ENCODE assay signal across 8 cellular contexts in the genomic region with DNA sequence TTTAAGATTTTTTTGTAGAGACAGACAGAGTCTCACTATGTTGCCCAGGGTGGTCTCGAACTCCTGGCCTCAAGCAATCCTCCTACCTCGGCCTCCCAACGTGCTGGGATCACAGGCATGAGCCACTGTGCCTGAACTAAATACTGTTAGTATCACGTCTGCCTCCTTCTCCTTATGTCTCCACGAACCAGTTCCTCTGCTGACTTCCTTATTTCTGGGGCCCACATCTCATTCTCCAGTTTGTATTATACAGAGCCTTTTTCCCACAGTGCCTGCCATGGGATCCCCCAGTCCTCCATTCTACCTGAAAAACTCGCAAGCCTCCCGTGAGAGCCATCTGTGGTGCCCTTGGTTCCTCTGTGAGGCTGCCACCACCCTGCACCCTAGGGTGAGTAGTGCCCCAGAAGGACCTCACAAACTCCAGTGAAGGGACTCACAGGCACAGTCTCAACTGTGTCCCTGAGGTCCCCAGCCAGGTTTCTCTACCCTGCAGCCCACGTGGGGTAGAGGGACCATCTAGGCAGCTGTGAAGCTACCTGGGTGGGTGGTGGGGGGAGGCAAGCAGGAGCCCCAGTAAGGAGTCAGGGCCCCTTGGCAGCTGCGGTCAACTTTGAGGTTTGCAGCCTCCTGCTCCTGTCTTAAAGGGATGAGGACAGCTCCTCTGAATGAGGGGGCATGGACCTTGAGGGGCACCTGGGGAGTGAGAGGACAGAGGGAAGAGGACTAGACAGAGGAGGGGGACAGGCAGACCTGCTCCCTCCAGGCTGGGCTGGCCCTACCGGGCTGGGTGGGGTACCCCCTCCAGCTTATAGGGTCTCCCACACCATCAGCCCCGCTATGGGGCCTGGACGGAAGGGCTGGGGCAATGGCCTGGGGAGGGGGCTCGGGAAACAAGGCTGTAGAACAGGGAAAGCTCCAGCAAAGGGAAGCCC. TPM values are rescaled to one million over a fixed set of nuclear protein-coding genes. Genes with fewer than 3 reads are reported as not detected.
DNase-seq lines count a peak whose midpoint lies in the region; ATAC-seq and TF ChIP-seq lines count a peak whose summit lies in the region.

No MANE protein-coding gene starts in this region.

- no peak for ATAC-seq in CD8-positive, alpha-beta T cell
- peak; percentile 61 to 64 for ATAC-seq in stimulated activated naive B cell treated with anti-CD40 and anti-IgM and Interleukin-4, amounts not matched to agents 10 μg/mL and 1 μg/mL and 100 μg/mL, for 72 hours (replicated peaks)
- ATAC-seq in GM21381 (IDR thresholded peaks at IDR 0.05; ENCODE audit: unreplicated experiment) = no peak

- peak overlapping the region; percentile 62 for H3K4me3 Mint-ChIP-seq in CD8-positive, alpha-beta T cell
- peak overlapping the region; percentile 87 for H3K4me3 Mint-ChIP-seq in activated naive CD8-positive, alpha-beta T cell
- H3K4me3 Mint-ChIP-seq in stimulated activated naive B cell treated with anti-CD40 and anti-IgM and Interleukin-4, amounts not matched to agents 10 μg/mL and 1 μg/mL and 100 μg/mL, for 72 hours = peak overlapping the region; percentile 80 to 81

- H3K9me3 Mint-ChIP-seq in CD8-positive, alpha-beta T cell = no peaks in the 10 kb centered on the region
- H3K9me3 Mint-ChIP-seq in activated naive CD8-positive, alpha-beta T cell (ENCODE audit: low read depth) = no peaks in the 10 kb centered on the region
- no peaks in the 10 kb centered on the region for H3K9me3 Mint-ChIP-seq in stimulated activated naive B cell treated with anti-CD40 and anti-IgM and Interleukin-4, amounts not matched to agents 10 μg/mL and 1 μg/mL and 100 μg/mL, for 72 hours

- no peak for TF ChIP-seq CTCF in CD8-positive, alpha-beta T cell (IDR thresholded peaks at IDR 0.05)

- no peak overlapping the region for H3K9ac ChIP-seq in HUES48 (ENCODE audit: low read depth, low read length)

- intact Hi-C loops in CD8-positive, alpha-beta T cell (cut with DNase I, micrococcal nuclease) = loop anchor here in 1 of 2 experiments (5.0 kb wide), 1 partner anchor 159 kb away; no protein-coding TSS in a partner anchor

- H3K9me3 ChIP-seq in CD8-positive, alpha-beta T cell (ENCODE audit: low read length) = no peaks in the 10 kb centered on the region
- H3K9me3 ChIP-seq in HUES48 (ENCODE audit: control insufficient read depth, insufficient read depth, low read length) (no peaks in the 10 kb centered on the region), iPS-18c (ENCODE audit: control insufficient read depth, insufficient read depth, low read length) (no peaks in the 10 kb centered on the region)

- H3K27me3 ChIP-seq in CD8-positive, alpha-beta T cell (ENCODE audit: insufficient read depth, low read length) = no peaks in the 10 kb centered on the region
- H3K27me3 ChIP-seq in HUES48 (ENCODE audit: control insufficient read depth, insufficient read depth, low read length) = peaks cover 32% of the 10 kb centered on the region

- H3K4me1 Mint-ChIP-seq in CD8-positive, alpha-beta T cell (ENCODE audit: low read depth) = peaks cover 42% of the 10 kb centered on the region
- peaks cover 36% of the 10 kb centered on the region for H3K4me1 Mint-ChIP-seq in activated naive CD8-positive, alpha-beta T cell (ENCODE audit: low read depth)
- H3K4me1 Mint-ChIP-seq in stimulated activated naive B cell treated with anti-CD40 and anti-IgM and Interleukin-4, amounts not matched to agents 10 μg/mL and 1 μg/mL and 100 μg/mL, for 72 hours = peaks cover 24 to 38% of the 10 kb centered on the region in 2 donors

- POLR2A ChIA-PET in CD8-positive, alpha-beta T cell (lab: Charles Lee) = interaction anchor here (0.6 to 1.4 kb wide), 6 partner anchors 9 to 108 kb away, joined by 3 to 4 read pairs (median 3); no protein-coding TSS in a partner anchor

- peaks cover 21% of the 10 kb centered on the region for H3K4me1 ChIP-seq in CD8-positive, alpha-beta T cell (ENCODE audit: insufficient read depth, low read length)
- no peaks in the 10 kb centered on the region for H3K4me1 ChIP-seq in HUES48 (ENCODE audit: control insufficient read depth, insufficient read depth, low read length)

- H3K36me3 ChIP-seq in CD8-positive, alpha-beta T cell (ENCODE audit: insufficient read depth, low read length) = no peaks in the 10 kb centered on the region
- no peaks in the 10 kb centered on the region for H3K36me3 ChIP-seq in HUES48 (ENCODE audit: control insufficient read depth, insufficient read depth, low read length)

- H3K36me3 Mint-ChIP-seq in CD8-positive, alpha-beta T cell = no peaks in the 10 kb centered on the region
- no peaks in the 10 kb centered on the region for H3K36me3 Mint-ChIP-seq in activated naive CD8-positive, alpha-beta T cell
- H3K36me3 Mint-ChIP-seq in stimulated activated naive B cell treated with anti-CD40 and anti-IgM and Interleukin-4, amounts not matched to agents 10 μg/mL and 1 μg/mL and 100 μg/mL, for 72 hours = peaks cover 2 to 15% of the 10 kb centered on the region in 2 donors

- DNase-seq in CD8-positive, alpha-beta T cell = peak in 3 of 7 experiments; percentile 6 to 56 (median 15)
- DNase-seq in stimulated activated naive B cell treated with anti-CD40 and anti-IgM and Interleukin-4, amounts not matched to agents 10 μg/mL and 1 μg/mL and 100 μg/mL, for 72 hours = no peak
- no peak for DNase-seq in NCI-H2029 treated with DMSO at 0.1 percent for 48 hours (lab: John Stamatoyannopoulos, UW)
- DNase-seq in NCI-H446 treated with DMSO at 0.1 percent for 48 hours (lab: John Stamatoyannopoulos, UW) = no peak

- no peaks in the 10 kb centered on the region for H3K27me3 Mint-ChIP-seq in CD8-positive, alpha-beta T cell (ENCODE audit: low read depth)
- H3K27me3 Mint-ChIP-seq in activated naive CD8-positive, alpha-beta T cell = no peaks in the 10 kb centered on the region
- peaks cover 19% of the 10 kb centered on the region in 2 donors for H3K27me3 Mint-ChIP-seq in stimulated activated naive B cell treated with anti-CD40 and anti-IgM and Interleukin-4, amounts not matched to agents 10 μg/mL and 1 μg/mL and 100 μg/mL, for 72 hours

- CTCF ChIA-PET in CD8-positive, alpha-beta T cell (lab: Charles Lee) = interaction anchor here (0.6 to 3.9 kb wide), 8 partner anchors 20 to 147 kb away, joined by 3 to 28 read pairs (median 4); no protein-coding TSS in a partner anchor

- H3K27ac Mint-ChIP-seq in CD8-positive, alpha-beta T cell = peak overlapping the region; percentile 41
- H3K27ac Mint-ChIP-seq in activated naive CD8-positive, alpha-beta T cell = peak overlapping the region; percentile 68
- peak overlapping the region; percentile 84 for H3K27ac Mint-ChIP-seq in stimulated activated naive B cell treated with anti-CD40 and anti-IgM and Interleukin-4, amounts not matched to agents 10 μg/mL and 1 μg/mL and 100 μg/mL, for 72 hours

- H3K4me3 ChIP-seq in CD8-positive, alpha-beta T cell (ENCODE audit: low read depth, low read length) = peak overlapping the region; percentile 94
- H3K4me3 ChIP-seq in HUES48 (ENCODE audit: low read depth, low read length) (peak overlapping the region; percentile 74), iPS-18c (ENCODE audit: insufficient read depth, low read depth, low read length) (peak overlapping the region; percentile 68)

- no peak overlapping the region for H3K27ac ChIP-seq in CD8-positive, alpha-beta T cell (ENCODE audit: low read depth, low read length)
- H3K27ac ChIP-seq in HUES48 (ENCODE audit: low read depth, low read length) = no peak overlapping the region

RNA-seq across cellular contexts. Expression of gene PSTPIP2, which starts 1.1 kb away (rescaled TPM):
- total RNA-seq in CD8-positive, alpha-beta T cell = 1 to 10 TPM; 6.4 to 6.6 TPM

RNA-seq across cellular contexts. Expression of gene ATP5F1A, which starts 27.1 kb away (rescaled TPM):
- total RNA-seq in CD8-positive, alpha-beta T cell = 100 to 1,000 TPM; 208 to 212 TPM

RNA-seq across cellular contexts. Expression of gene HAUS1, which starts 33.2 kb away (rescaled TPM):
- total RNA-seq in CD8-positive, alpha-beta T cell = 1 to 10 TPM; 6.3 to 8.8 TPM

Comparison
In these comparisons a context has a peak if more than half of its experiments do, and no peak if none do; other contexts are left out.
1. ATAC-seq: peak in stimulated activated naive B cell treated with anti-CD40 and anti-IgM and Interleukin-4, amounts not matched to agents 10 μg/mL and 1 μg/mL and 100 μg/mL, for 72 hours (2 of 2); none in CD8-positive, alpha-beta T cell (single experiment) and GM21381 (single experiment).
2. Peak in every context shown above with its lines, with median percentiles within 50 percentile points of each other: H3K4me3 ChIP-seq, H3K27ac Mint-ChIP-seq and H3K4me3 Mint-ChIP-seq.